17 cellular contexts compared by ENCODE assay signal in genomic region chr6:3386374-3386857, GRCh38.
DNase-seq lines count a peak whose midpoint lies in the region; ATAC-seq, FAIRE-seq and TF ChIP-seq lines count a peak whose summit lies in the region.
"Had no signal": no experiment of that assay in that cellular context is flagged by ENCODE, and none has a peak within 500 bp of the region (broad histone marks: within the 10 kb centered on the region; RNA-seq: fewer than 3 reads in every experiment).

No MANE protein-coding gene starts in this region.

- H3K4me1 ChIP-seq in mammary epithelial cell (ENCODE audit: insufficient read depth, low read length), result peaks cover 69% of the 10 kb centered on the region
- no peaks in the 10 kb centered on the region for H3K4me1 ChIP-seq in CD8-positive, alpha-beta T cell (ENCODE audit: insufficient read depth, low read length)
- peaks cover 6 to 15% of the 10 kb centered on the region in 2 donors for H3K4me1 ChIP-seq in kidney (ENCODE audit: control insufficient read depth in 1 of 2, insufficient read depth in 1 of 2, low read depth in 1 of 2, low read length in 2 of 2)
- peaks cover 9 to 22% (median 10%) of the 10 kb centered on the region in 3 donors for H3K4me1 ChIP-seq in pancreas

- no peaks in the 10 kb centered on the region for H3K9me3 ChIP-seq in mammary epithelial cell (replicated peaks; ENCODE audit: insufficient read depth, low read length)
- H3K9me3 ChIP-seq in CD8-positive, alpha-beta T cell (ENCODE audit: low read length), result no peaks in the 10 kb centered on the region
- H3K9me3 ChIP-seq in kidney (ENCODE audit: control insufficient read depth in 1 of 2, low read length in 2 of 2), result no peaks in the 10 kb centered on the region
- H3K9me3 ChIP-seq in pancreas, result no peaks in the 10 kb centered on the region
- H3K9me3 ChIP-seq: upper lobe of left lung had no signal

- H3K27ac Mint-ChIP-seq in CD8-positive, alpha-beta T cell, result no peak overlapping the region
- H3K27ac Mint-ChIP-seq in glutamatergic neuron (ENCODE audit: unreplicated experiment), result no peak overlapping the region
- H3K27ac Mint-ChIP-seq: activated naive CD8-positive, alpha-beta T cell; activated T-cell treated with anti-CD3 and anti-CD28 coated beads, Interleukin-2, amount 50 U/mL, for 24 hours; CD4-positive, alpha-beta memory T cell; immature natural killer cell had no signal

- H3K36me3 ChIP-seq in mammary epithelial cell (ENCODE audit: insufficient read depth, low read length), result peaks cover 4% of the 10 kb centered on the region
- H3K36me3 ChIP-seq in CD8-positive, alpha-beta T cell (ENCODE audit: insufficient read depth, low read length), result no peaks in the 10 kb centered on the region
- peaks cover 0 to 2% of the 10 kb centered on the region in 2 donors for H3K36me3 ChIP-seq in kidney (ENCODE audit: control insufficient read depth in 1 of 2, insufficient read depth in 2 of 2, low read length in 2 of 2)
- H3K36me3 ChIP-seq in pancreas, result no peaks in the 10 kb centered on the region
- H3K36me3 ChIP-seq: upper lobe of left lung had no signal

- H3K27me3 ChIP-seq in mammary epithelial cell (ENCODE audit: insufficient read depth, low read length), result no peaks in the 10 kb centered on the region
- no peaks in the 10 kb centered on the region for H3K27me3 ChIP-seq in CD8-positive, alpha-beta T cell (ENCODE audit: insufficient read depth, low read length)
- H3K27me3 ChIP-seq in pancreas, result no peaks in the 10 kb centered on the region
- H3K27me3 ChIP-seq: upper lobe of left lung had no signal

- peak overlapping the region; percentile 5 for H2AFZ ChIP-seq in mammary epithelial cell (ENCODE audit: low read depth, low read length)
- H2AFZ ChIP-seq: parathyroid adenoma, PC-9 had no signal

- POLR2A ChIA-PET in CD8-positive, alpha-beta T cell (lab: Charles Lee), result no interaction called here

- no peak for TF ChIP-seq CTCF in mammary epithelial cell (conservative IDR thresholded peaks at IDR 0.05 in 1 of 2, IDR thresholded peaks at IDR 0.05 in 1 of 2; ENCODE audit: extremely low read depth in 1 of 2, insufficient read depth in 1 of 2, low read depth in 1 of 2, low read length in 2 of 2)
- TF ChIP-seq CTCF in CD8-positive, alpha-beta T cell (IDR thresholded peaks at IDR 0.05), result no peak
- TF ChIP-seq CTCF in kidney (IDR thresholded peaks at IDR 0.05; ENCODE audit: borderline replicate concordance, extremely low read depth, insufficient read depth), result no peak
- TF ChIP-seq CTCF in pancreas (IDR thresholded peaks at IDR 0.05), result no peak
- TF ChIP-seq CTCF in glutamatergic neuron (IDR thresholded peaks at IDR 0.05; ENCODE audit: partially characterized antibody, unreplicated experiment), result no peak

- intact Hi-C loops in mammary epithelial cell (cut with micrococcal nuclease), result no loop called here
- intact Hi-C loops in CD8-positive, alpha-beta T cell (cut with DNase I, micrococcal nuclease), result no loop called here
- intact Hi-C loops in kidney (cut with DNase I), result no loop called here
- intact Hi-C loops in pancreas (cut with DNase I), result no loop called here

- dilution Hi-C loops in mammary epithelial cell (cut with HindIII; ENCODE audit: low sequenced_read_pairs), result no loop called here

- H4K20me1 ChIP-seq in mammary epithelial cell (ENCODE audit: insufficient read depth, low read length), result no peaks in the 10 kb centered on the region

- H3K27ac ChIP-seq in mammary epithelial cell (ENCODE audit: insufficient read depth, low read depth, low read length) (no peak overlapping the region), kidney (ENCODE audit: low read depth in 2 of 2, low read length in 2 of 2) (no peak overlapping the region), pancreas (no peak overlapping the region)
- H3K27ac ChIP-seq in CD8-positive, alpha-beta T cell (ENCODE audit: low read depth, low read length), result no peak overlapping the region
- H3K27ac ChIP-seq: parathyroid adenoma, PC-9 had no signal

- WGBS in mammary epithelial cell (ENCODE audit: low coverage, missing lambda C conversion rate), result 54% methylated on average over 8 of the region's 11 CpGs
- WGBS in pancreas, 2 donors, result 88% methylated on average over 11 of the region's 11 CpGs

- in situ Hi-C loops in mammary epithelial cell (cut with MboI; ENCODE audit: low sequenced_read_pairs in 2 of 2), result no loop called here

- peak; percentile 98 for DNase-seq in Ammon's horn (ENCODE audit: low spot score)
- DNase-seq in mammary epithelial cell, result no peak
- peak; percentile 85 for DNase-seq in inferior parietal cortex (ENCODE audit: extremely low spot score)
- peak; percentile 97 for DNase-seq in putamen (ENCODE audit: low spot score)
- no peak for DNase-seq in CD8-positive, alpha-beta T cell
- DNase-seq in kidney, result no peak
- no peak for DNase-seq in pancreas
- no peak for DNase-seq in glutamatergic neuron
- DNase-seq: activated T-cell treated with anti-CD3 and anti-CD28 coated beads, Interleukin-2, amount 50 U/mL, for 24 hours; CD4-positive, alpha-beta memory T cell; immature natural killer cell; NCI-H2081 treated with DMSO at 0.1 percent for 48 hours; NCI-H69; PC-9 had no signal

- H3K4me3 Mint-ChIP-seq in CD8-positive, alpha-beta T cell, result no peak overlapping the region
- H3K4me3 Mint-ChIP-seq in glutamatergic neuron (ENCODE audit: unreplicated experiment), result no peak overlapping the region
- H3K4me3 Mint-ChIP-seq: activated naive CD8-positive, alpha-beta T cell; activated T-cell treated with anti-CD3 and anti-CD28 coated beads, Interleukin-2, amount 50 U/mL, for 24 hours; CD4-positive, alpha-beta memory T cell; immature natural killer cell had no signal

- no TSS peak for BruUV-seq in mammary epithelial cell (replicated peaks; lab: Mats Ljungman, UMichigan)

- no peaks in the 10 kb centered on the region for H3K36me3 Mint-ChIP-seq in CD8-positive, alpha-beta T cell
- peaks cover 9% of the 10 kb centered on the region for H3K36me3 Mint-ChIP-seq in glutamatergic neuron (ENCODE audit: unreplicated experiment)
- H3K36me3 Mint-ChIP-seq: immature natural killer cell had no signal

- no peak overlapping the region for H3K4me3 ChIP-seq in mammary epithelial cell (replicated peaks in 1 of 3; ENCODE audit: insufficient read depth in 1 of 3, low read depth in 2 of 3, low read length in 3 of 3)
- H3K4me3 ChIP-seq in CD8-positive, alpha-beta T cell (ENCODE audit: low read depth, low read length), result no peak overlapping the region
- no peak overlapping the region for H3K4me3 ChIP-seq in kidney (ENCODE audit: low read length in 2 of 2)
- no peak overlapping the region for H3K4me3 ChIP-seq in pancreas
- H3K4me3 ChIP-seq: PC-9, upper lobe of left lung had no signal

- H3K27me3 Mint-ChIP-seq in CD8-positive, alpha-beta T cell (ENCODE audit: low read depth), result peaks cover 10% of the 10 kb centered on the region
- no peaks in the 10 kb centered on the region for H3K27me3 Mint-ChIP-seq in glutamatergic neuron (ENCODE audit: unreplicated experiment)
- H3K27me3 Mint-ChIP-seq: CD4-positive, alpha-beta memory T cell had no signal

- H3K4me1 Mint-ChIP-seq in CD8-positive, alpha-beta T cell (ENCODE audit: low read depth), result no peaks in the 10 kb centered on the region
- peaks cover 35% of the 10 kb centered on the region for H3K4me1 Mint-ChIP-seq in glutamatergic neuron (ENCODE audit: low read depth, unreplicated experiment)
- H3K4me1 Mint-ChIP-seq: immature natural killer cell had no signal

- H3K9ac ChIP-seq in mammary epithelial cell (ENCODE audit: insufficient read depth, low read length) (peak overlapping the region; percentile 18), kidney (ENCODE audit: low read length in 2 of 2) (no peak overlapping the region)
- H3K9ac ChIP-seq: parathyroid adenoma had no signal

- no peak for ATAC-seq in CD8-positive, alpha-beta T cell
- ATAC-seq in pancreas, result no peak

- FAIRE-seq in kidney (lab: Jason Lieb, UNC) (no peak), pancreas (lab: Jason Lieb, UNC) (no peak)

- peaks cover 46% of the 10 kb centered on the region for H3K79me2 ChIP-seq in mammary epithelial cell (ENCODE audit: insufficient read depth, low read length)

- H3K4me2 ChIP-seq in mammary epithelial cell (ENCODE audit: insufficient read depth, low read depth, low read length), result peak overlapping the region; percentile 4
- H3K4me2 ChIP-seq: PC-9 had no signal

- H3K9me3 Mint-ChIP-seq in CD8-positive, alpha-beta T cell, result no peaks in the 10 kb centered on the region
- H3K9me3 Mint-ChIP-seq in glutamatergic neuron (ENCODE audit: unreplicated experiment), result peaks cover 2% of the 10 kb centered on the region
- H3K9me3 Mint-ChIP-seq: activated T-cell treated with anti-CD3 and anti-CD28 coated beads, Interleukin-2, amount 50 U/mL, for 24 hours; immature natural killer cell had no signal

- CTCF ChIA-PET in mammary epithelial cell (lab: Charles Lee; ENCODE audit: low non-redundant PET), result no interaction called here
- CTCF ChIA-PET in CD8-positive, alpha-beta T cell (lab: Charles Lee), result interaction anchor here (1.4 kb wide), 1 partner anchor 346 kb away, joined by 3 read pairs; no protein-coding TSS in a partner anchor

Comparison
In these comparisons a context has a peak if more than half of its experiments do, and no peak if none do; other contexts are left out.
1. DNase-seq: peak in Ammon's horn (single experiment), inferior parietal cortex (single experiment) and putamen (single experiment); none in mammary epithelial cell (single experiment), CD8-positive, alpha-beta T cell (0 of 7), kidney (single experiment), pancreas (0 of 6) and glutamatergic neuron (single experiment).